In the genomic region with DNA sequence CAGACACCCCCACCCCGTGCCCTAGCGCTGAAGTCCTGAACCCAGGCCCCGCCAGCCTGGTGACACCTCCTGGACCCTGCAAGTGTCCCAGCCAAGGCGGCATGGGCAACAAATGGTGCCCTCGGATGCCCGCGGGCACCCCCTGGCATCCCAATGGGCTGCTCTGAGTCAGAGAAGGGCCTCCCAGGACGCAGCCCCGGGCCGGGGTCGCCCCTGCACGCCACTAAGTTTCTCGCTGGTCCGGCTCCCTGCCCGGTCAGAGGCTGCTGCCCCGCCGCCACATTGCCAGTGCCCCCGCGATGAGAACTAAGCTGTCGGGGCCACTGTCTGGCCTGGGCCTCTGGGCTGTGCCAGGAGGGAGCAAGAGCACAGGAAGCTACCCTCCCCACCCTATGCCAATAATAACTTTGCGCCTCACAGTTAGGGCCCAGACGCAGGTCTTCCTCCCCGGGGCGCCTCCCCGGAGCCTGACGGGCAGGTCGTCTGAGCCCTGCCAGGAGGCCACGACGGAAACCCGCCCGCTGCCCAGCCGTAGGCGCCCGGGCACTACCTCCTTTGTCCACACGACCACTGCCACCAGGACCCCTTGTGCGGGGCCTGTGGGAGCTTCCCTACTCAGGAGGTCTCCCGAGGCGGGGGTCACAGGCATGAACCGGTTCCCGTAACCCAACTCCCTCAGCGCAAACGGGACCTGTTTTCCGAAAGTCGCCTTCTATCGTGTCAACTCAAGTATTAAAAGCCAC, we compare ENCODE assay signal across 8 cellular contexts. TPM values are rescaled to one million over a fixed set of nuclear protein-coding genes. Genes with fewer than 3 reads are reported as not detected.
DNase-seq lines count a peak whose midpoint lies in the region; ATAC-seq and TF ChIP-seq lines count a peak whose summit lies in the region.

No MANE protein-coding gene starts in this region.

- peak overlapping the region; percentile 36 for H2BK5ac ChIP-seq in trophoblast cell (ENCODE audit: low read depth, low read length, poor library complexity)

- H2BK12ac ChIP-seq in trophoblast cell (ENCODE audit: low read length) = peak overlapping the region; percentile 23

- no peaks in the 10 kb centered on the region for H3K9me3 Mint-ChIP-seq in activated naive CD4-positive, alpha-beta T cell treated with anti-CD3 and anti-CD28 coated beads for 36 hours
- no peaks in the 10 kb centered on the region for H3K9me3 Mint-ChIP-seq in activated B cell treated with CpG ODN at 0.5 μM for 24 hours

- intact Hi-C loops in activated naive CD4-positive, alpha-beta T cell treated with anti-CD3 and anti-CD28 coated beads for 36 hours (cut with micrococcal nuclease) = loop anchor here (2.0 to 5.0 kb wide), 4 partner anchors 72 to 1067 kb away; no protein-coding TSS in a partner anchor
- intact Hi-C loops in activated B cell treated with CpG ODN at 0.5 μM for 24 hours (cut with micrococcal nuclease) = loop anchor here (5.0 to 10.0 kb wide), 4 partner anchors 230 to 720 kb away; a partner anchor contains a TSS

- peaks cover 15% of the 10 kb centered on the region in 2 donors for H3K4me1 ChIP-seq in esophagus (ENCODE audit: control insufficient read depth in 2 of 2, insufficient read depth in 2 of 2, low read length in 1 of 2)
- peaks cover 18 to 22% of the 10 kb centered on the region in 2 experiments for H3K4me1 ChIP-seq in trophoblast cell (ENCODE audit: control insufficient read depth in 1 of 2, insufficient read depth in 2 of 2, low read length in 2 of 2)

- peak overlapping the region; percentile 41 for H4K91ac ChIP-seq in trophoblast cell (ENCODE audit: low read depth, low read length)

- H3K36me3 Mint-ChIP-seq in activated naive CD4-positive, alpha-beta T cell treated with anti-CD3 and anti-CD28 coated beads for 36 hours (ENCODE audit: low read depth) = no peaks in the 10 kb centered on the region
- H3K36me3 Mint-ChIP-seq in activated B cell treated with CpG ODN at 0.5 μM for 24 hours (ENCODE audit: low read depth) = peaks cover 3% of the 10 kb centered on the region

- H3K23ac ChIP-seq in trophoblast cell (ENCODE audit: low read length) = no peak overlapping the region

- H2BK120ac ChIP-seq in trophoblast cell (ENCODE audit: insufficient read depth, low read length, poor library complexity) = peak overlapping the region; percentile 39

- H3K27ac ChIP-seq in esophagus (ENCODE audit: low read depth in 2 of 2, low read length in 1 of 2) = peak overlapping the region; percentile 45 to 46
- H3K27ac ChIP-seq in trophoblast cell (ENCODE audit: low read depth, low read length) = peak overlapping the region; percentile 35

- peak overlapping the region; percentile 90 for H3K27ac Mint-ChIP-seq in activated naive CD4-positive, alpha-beta T cell treated with anti-CD3 and anti-CD28 coated beads for 36 hours
- peak overlapping the region; percentile 82 for H3K27ac Mint-ChIP-seq in activated B cell treated with CpG ODN at 0.5 μM for 24 hours

- H3K79me2 ChIP-seq in trophoblast cell (ENCODE audit: control insufficient read depth, insufficient read depth, low read length, poor library complexity) = peaks cover 4% of the 10 kb centered on the region

- H3K9ac ChIP-seq in trophoblast cell (ENCODE audit: low read length) = no peak overlapping the region

- peak overlapping the region; percentile 65 for H3K14ac ChIP-seq in trophoblast cell (ENCODE audit: low read length)

- H3K4me3 ChIP-seq in esophagus (ENCODE audit: low read depth in 1 of 2, low read length in 2 of 2) (peak overlapping the region; percentile 56 to 69), trophoblast cell (ENCODE audit: low read depth, low read length) (peak overlapping the region; percentile 77)

- H4K12ac ChIP-seq in trophoblast cell (ENCODE audit: low read depth, low read length) = peak overlapping the region; percentile 22

- peak overlapping the region; percentile 50 for H2AK5ac ChIP-seq in trophoblast cell (ENCODE audit: low read length)

- peak overlapping the region; percentile 89 for H3K4me3 Mint-ChIP-seq in activated naive CD4-positive, alpha-beta T cell treated with anti-CD3 and anti-CD28 coated beads for 36 hours
- peak overlapping the region; percentile 88 for H3K4me3 Mint-ChIP-seq in activated B cell treated with CpG ODN at 0.5 μM for 24 hours

- H3K18ac ChIP-seq in trophoblast cell (ENCODE audit: low read length) = peak overlapping the region; percentile 85

- H2AFZ ChIP-seq in trophoblast cell (ENCODE audit: insufficient read depth, low read length, poor library complexity) = peak overlapping the region; percentile 17

- H3K27me3 Mint-ChIP-seq in activated naive CD4-positive, alpha-beta T cell treated with anti-CD3 and anti-CD28 coated beads for 36 hours (ENCODE audit: low read depth) = no peaks in the 10 kb centered on the region
- H3K27me3 Mint-ChIP-seq in activated B cell treated with CpG ODN at 0.5 μM for 24 hours = no peaks in the 10 kb centered on the region

- no peak for ATAC-seq in activated B cell treated with CpG ODN at 0.5 μM for 24 hours (ENCODE audit: low read depth)
- ATAC-seq in HG02973 (IDR thresholded peaks at IDR 0.05; ENCODE audit: unreplicated experiment) = no peak
- ATAC-seq in GM18867 (IDR thresholded peaks at IDR 0.05; ENCODE audit: unreplicated experiment) = no peak

- POLR2A ChIA-PET in activated B cell treated with CpG ODN at 0.5 μM for 24 hours (lab: Charles Lee) = interaction anchor here (0.6 to 4.9 kb wide), 9 partner anchors 11 to 1306 kb away, joined by 3 to 29 read pairs (median 4); a partner anchor contains a TSS

- TF ChIP-seq CTCF in activated B cell treated with CpG ODN at 0.5 μM for 24 hours (IDR thresholded peaks at IDR 0.05) = no peak

- H3K36me3 ChIP-seq in esophagus (ENCODE audit: control insufficient read depth in 2 of 2, insufficient read depth in 2 of 2, low read length in 1 of 2) = no peaks in the 10 kb centered on the region
- H3K36me3 ChIP-seq in trophoblast cell (ENCODE audit: control insufficient read depth in 1 of 2, insufficient read depth in 2 of 2, low read length in 2 of 2) = no peaks in the 10 kb centered on the region

- peak overlapping the region; percentile 31 for H4K8ac ChIP-seq in trophoblast cell (ENCODE audit: low read depth, low read length)

- peak; percentile 69 for DNase-seq in activated naive CD4-positive, alpha-beta T cell treated with anti-CD3 and anti-CD28 coated beads for 36 hours
- no peak for DNase-seq in activated naive CD4-positive, alpha-beta T cell treated with Interleukin-2 at 50 U/mL for 16 hours
- DNase-seq in activated B cell treated with CpG ODN at 0.5 μM for 24 hours (peak; percentile 50), trophoblast cell (no peak), HCEC 1CT (no peak)

- peaks cover 34% of the 10 kb centered on the region for H3K4me1 Mint-ChIP-seq in activated naive CD4-positive, alpha-beta T cell treated with anti-CD3 and anti-CD28 coated beads for 36 hours (ENCODE audit: low read depth)
- H3K4me1 Mint-ChIP-seq in activated B cell treated with CpG ODN at 0.5 μM for 24 hours = peaks cover 52% of the 10 kb centered on the region

- CTCF ChIA-PET in activated naive CD4-positive, alpha-beta T cell treated with anti-CD3 and anti-CD28 coated beads for 36 hours (lab: Charles Lee) = no interaction called here
- CTCF ChIA-PET in activated B cell treated with CpG ODN at 0.5 μM for 24 hours (lab: Charles Lee) = no interaction called here

- H3K27me3 ChIP-seq in esophagus (ENCODE audit: control insufficient read depth in 1 of 2, insufficient read depth in 2 of 2, low read length in 2 of 2) (no peaks in the 10 kb centered on the region), trophoblast cell (ENCODE audit: insufficient read depth, low read length) (no peaks in the 10 kb centered on the region)

- peak overlapping the region; percentile 30 for H3K4ac ChIP-seq in trophoblast cell (ENCODE audit: low read depth, low read length)

- H3K4me2 ChIP-seq in trophoblast cell (ENCODE audit: low read length) = peak overlapping the region; percentile 86

- H3K9me3 ChIP-seq in esophagus (ENCODE audit: control insufficient read depth in 2 of 2, insufficient read depth in 1 of 2, low read depth in 1 of 2, low read length in 1 of 2) (no peaks in the 10 kb centered on the region), trophoblast cell (ENCODE audit: insufficient read depth, low read depth, low read length) (no peaks in the 10 kb centered on the region)

- H3K79me1 ChIP-seq in trophoblast cell (ENCODE audit: low read length) = peaks cover 11% of the 10 kb centered on the region

- WGBS in esophagus, 2 donors = 5 to 6% methylated on average over 45 of the region's 45 CpGs
- no CpG with 5 or more reads among the region's 45 CpGs for WGBS in trophoblast cell (ENCODE audit: extremely low coverage, insufficient coverage, insufficient read length)

RNA-seq across cellular contexts. Expression of a gene that starts 1.4 kb away (rescaled TPM):
- total RNA-seq in activated naive CD4-positive, alpha-beta T cell treated with anti-CD3 and anti-CD28 coated beads for 36 hours = 10 to 100 TPM; 11.0 to 12.2 TPM
- total RNA-seq in activated B cell treated with CpG ODN at 0.5 μM for 24 hours = 27.3 and 35.0 TPM in 2 replicates
- polyA plus RNA-seq in esophagus = 1 to 10 TPM in 1 of 2 donors, under 1 TPM in 1; 0.98 to 2.6 TPM
- polyA plus RNA-seq in trophoblast cell (2013) = 4.0 and 4.1 TPM in 2 replicates

Comparison
In these comparisons a context has a peak if more than half of its experiments do, and no peak if none do; other contexts are left out.
1. DNase-seq: peak in activated naive CD4-positive, alpha-beta T cell treated with anti-CD3 and anti-CD28 coated beads for 36 hours (single experiment) and activated B cell treated with CpG ODN at 0.5 μM for 24 hours (single experiment); none in activated naive CD4-positive, alpha-beta T cell treated with Interleukin-2 at 50 U/mL for 16 hours (single experiment), trophoblast cell (0 of 2) and HCEC 1CT (single experiment).